Comparison of ENCODE assay signal across 8 cellular contexts in the genomic region with DNA sequence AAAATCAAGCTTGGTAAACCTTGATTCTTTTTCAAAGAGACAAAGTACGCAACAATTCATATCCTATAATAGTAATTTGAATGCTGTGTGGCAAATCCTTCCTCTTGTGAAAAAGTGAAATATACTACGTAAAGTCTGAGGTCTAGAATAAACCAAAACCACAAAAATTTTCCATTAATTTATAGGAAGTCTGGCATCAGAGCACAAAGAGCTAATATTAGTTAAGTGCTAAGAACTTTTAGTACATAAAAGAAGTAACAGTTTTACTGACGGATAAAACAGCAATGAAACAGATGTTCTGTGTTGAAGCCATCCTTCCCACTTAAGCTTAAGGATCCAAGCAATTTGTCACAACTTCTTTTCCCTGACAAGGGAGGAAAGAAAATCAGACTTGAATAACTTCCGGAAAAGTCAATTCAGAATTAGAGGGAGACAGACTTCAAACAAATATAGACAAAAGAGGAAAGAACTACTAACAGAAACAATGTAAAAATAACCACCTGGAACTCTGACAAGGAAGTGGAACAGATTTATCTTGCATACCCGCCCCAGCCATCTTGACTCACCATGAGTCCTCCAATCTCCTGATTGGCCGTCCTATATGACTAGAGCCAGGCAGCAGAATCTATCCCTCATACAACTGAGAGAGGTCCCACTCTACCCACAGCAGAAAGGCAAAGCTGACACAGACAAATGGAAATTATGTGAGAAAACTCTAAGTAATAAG. TPM values are rescaled to one million over a fixed set of nuclear protein-coding genes. Genes with fewer than 3 reads are reported as not detected.
DNase-seq lines count a peak whose midpoint lies in the region; ATAC-seq and TF ChIP-seq lines count a peak whose summit lies in the region.

No MANE protein-coding gene starts in this region.

- H3K27ac ChIP-seq in breast epithelium (peak overlapping the region in 1 of 2 donors; percentile 16), SK-N-SH (ENCODE audit: low read depth in 2 of 2, low read length in 1 of 2) (peak overlapping the region; percentile 35 to 62), left ventricle myocardium inferior (replicated peaks) (peak overlapping the region; percentile 26), thoracic aorta (peak overlapping the region; percentile 41 to 44), suprapubic skin (no peak overlapping the region)

- no peaks in the 10 kb centered on the region for H3K27me3 Mint-ChIP-seq in MCF 10A (ENCODE audit: insufficient read depth, unreplicated experiment)

- ATAC-seq in thoracic aorta (ENCODE audit: insufficient number of reproducible peaks, low FRiP score, low read depth), result no peak

- H3K36me3 Mint-ChIP-seq in MCF 10A (ENCODE audit: insufficient read depth, unreplicated experiment), result peaks cover 74% of the 10 kb centered on the region

- H3K4me1 ChIP-seq in breast epithelium (no peaks in the 10 kb centered on the region), SK-N-SH (ENCODE audit: control insufficient read depth in 1 of 2, insufficient read depth in 2 of 2, low read depth in 1 of 2, low read length in 1 of 2) (peaks cover 3 to 11% of the 10 kb centered on the region in 2 experiments; a peak in 3 of 4 replicates), left ventricle myocardium inferior (peaks cover 90% of the 10 kb centered on the region), thoracic aorta (ENCODE audit: control insufficient read depth in 1 of 2, low read depth in 2 of 2) (peaks cover 15 to 48% of the 10 kb centered on the region in 2 donors), suprapubic skin (peaks cover 14% of the 10 kb centered on the region)

- BruUV-seq in MCF 10A (replicated peaks; lab: Mats Ljungman, UMichigan), result no TSS peak

- peaks cover 95% of the 10 kb centered on the region for H3K79me2 ChIP-seq in SK-N-SH (ENCODE audit: insufficient read depth)

- peak overlapping the region; percentile 79 for H3K27ac Mint-ChIP-seq in MCF 10A (ENCODE audit: low read depth, unreplicated experiment)

- DNase-seq in MCF 10A (ENCODE audit: unreplicated experiment), result peak; percentile 18
- no peak for DNase-seq in breast epithelium (ENCODE audit: low spot score in 2 of 2)
- DNase-seq in SK-N-SH, result no peak
- no peak for DNase-seq in left ventricle myocardium inferior
- DNase-seq in thoracic aorta (ENCODE audit: low spot score), result no peak
- no peak for DNase-seq in NCI-H2029 treated with DMSO at 0.1 percent for 48 hours (lab: John Stamatoyannopoulos, UW)
- DNase-seq in activated effector memory CD4-positive, alpha-beta T cell treated with Interleukin-2 at 50 U/mL for 16 hours, result no peak
- no peak for DNase-seq in suprapubic skin (ENCODE audit: low spot score in 2 of 2)

- H3K36me3 ChIP-seq in breast epithelium (no peaks in the 10 kb centered on the region), SK-N-SH (replicated peaks in 1 of 2; ENCODE audit: control insufficient read depth in 1 of 2, insufficient read depth in 2 of 2, low read length in 1 of 2) (peaks cover 63 to 91% of the 10 kb centered on the region in 2 experiments), left ventricle myocardium inferior (peaks cover 75% of the 10 kb centered on the region), thoracic aorta (peaks cover 16% of the 10 kb centered on the region), suprapubic skin (peaks cover 40% of the 10 kb centered on the region)

- TF ChIP-seq CTCF in MCF 10A (IDR thresholded peaks at IDR 0.05; ENCODE audit: unreplicated experiment), result no peak
- TF ChIP-seq CTCF in breast epithelium (IDR thresholded peaks at IDR 0.05), result no peak
- TF ChIP-seq CTCF in SK-N-SH (IDR thresholded peaks at IDR 0.05), result no peak
- no peak for TF ChIP-seq CTCF in left ventricle myocardium inferior (IDR thresholded peaks at IDR 0.05; ENCODE audit: borderline replicate concordance)
- no peak for TF ChIP-seq CTCF in thoracic aorta (IDR thresholded peaks at IDR 0.05)
- no peak for TF ChIP-seq CTCF in suprapubic skin (IDR thresholded peaks at IDR 0.05)

- intact Hi-C loops in MCF 10A (cut with micrococcal nuclease) (no loop called here), breast epithelium (cut with DNase I; ENCODE audit: low total_unique reads) (no loop called here), left ventricle myocardium inferior (cut with micrococcal nuclease) (no loop called here)

- WGBS in SK-N-SH (ENCODE audit: low lambda C conversion rate), result 55% methylated on average over 6 of the region's 6 CpGs
- 64% methylated on average over 6 of the region's 6 CpGs for WGBS in suprapubic skin

- H3K9me2 ChIP-seq in SK-N-SH, result no peaks in the 10 kb centered on the region

- TF ChIP-seq POLR2A in breast epithelium (IDR thresholded peaks at IDR 0.05) (no peak), suprapubic skin (IDR thresholded peaks at IDR 0.05) (no peak)

- peaks cover 41% of the 10 kb centered on the region for H3F3A ChIP-seq in SK-N-SH (replicated peaks; ENCODE audit: insufficient read depth)

- peak overlapping the region; percentile 12; the same call in 1 of the 2 replicates for H3K4me2 ChIP-seq in SK-N-SH

- POLR2A ChIA-PET in MCF 10A (lab: Yijun Ruan, JAX) (interaction anchor here (1.0 to 1.9 kb wide), 6 partner anchors 8 to 31 kb away, joined by 3 to 6 read pairs (median 4); no protein-coding TSS in a partner anchor), SK-N-SH (lab: Yijun Ruan, JAX) (no interaction called here)

- no peak overlapping the region for H3K4me3 Mint-ChIP-seq in MCF 10A (ENCODE audit: unreplicated experiment)

- CTCF ChIA-PET in MCF 10A (lab: Yijun Ruan, JAX) (interaction anchor here (1.2 to 1.9 kb wide), 3 partner anchors 23 to 117 kb away, joined by 3 to 6 read pairs (median 6); no protein-coding TSS in a partner anchor), SK-N-SH (lab: Yijun Ruan, JAX) (interaction anchor here (0.8 to 1.5 kb wide), 4 partner anchors 9 to 317 kb away, joined by 3 read pairs; no protein-coding TSS in a partner anchor)

- H3K9me3 ChIP-seq in breast epithelium (no peaks in the 10 kb centered on the region), SK-N-SH (no peaks in the 10 kb centered on the region), left ventricle myocardium inferior (replicated peaks) (no peaks in the 10 kb centered on the region), thoracic aorta (no peaks in the 10 kb centered on the region), suprapubic skin (no peaks in the 10 kb centered on the region)

- TF ChIP-seq EP300 in SK-N-SH (IDR thresholded peaks at IDR 0.05; ENCODE audit: borderline replicate concordance in 1 of 2, low read depth in 1 of 2, low read length in 1 of 2) (no peak), suprapubic skin (IDR thresholded peaks at IDR 0.05) (no peak)

- H3K4me1 Mint-ChIP-seq in MCF 10A (ENCODE audit: insufficient read depth, unreplicated experiment), result peaks cover 24% of the 10 kb centered on the region

- no peak overlapping the region for H3K4me3 ChIP-seq in breast epithelium
- no peak overlapping the region; a peak in 1 of 4 replicates for H3K4me3 ChIP-seq in SK-N-SH (ENCODE audit: low read depth in 2 of 2, low read length in 1 of 2)
- no peak overlapping the region for H3K4me3 ChIP-seq in left ventricle myocardium inferior
- H3K4me3 ChIP-seq in thoracic aorta, result no peak overlapping the region
- H3K4me3 ChIP-seq in suprapubic skin, result no peak overlapping the region

- H3K27me3 ChIP-seq in breast epithelium, result no peaks in the 10 kb centered on the region
- H3K27me3 ChIP-seq in SK-N-SH (ENCODE audit: insufficient read depth), result no peaks in the 10 kb centered on the region
- H3K27me3 ChIP-seq in left ventricle myocardium inferior (ENCODE audit: low read depth), result no peaks in the 10 kb centered on the region
- no peaks in the 10 kb centered on the region for H3K27me3 ChIP-seq in thoracic aorta (replicated peaks; ENCODE audit: insufficient read depth)
- H3K27me3 ChIP-seq in suprapubic skin, result no peaks in the 10 kb centered on the region

- peaks cover 28% of the 10 kb centered on the region; the same call in 1 of the 2 replicates for H4K20me1 ChIP-seq in SK-N-SH (ENCODE audit: insufficient read depth)

- H3K9me3 Mint-ChIP-seq in MCF 10A (ENCODE audit: unreplicated experiment), result no peaks in the 10 kb centered on the region

- TF ChIP-seq RAD21 in SK-N-SH (IDR thresholded peaks at IDR 0.05; ENCODE audit: low read length), result no peak

- H3K9ac ChIP-seq in SK-N-SH, result no peak overlapping the region

- no peak overlapping the region for H2AFZ ChIP-seq in SK-N-SH (ENCODE audit: low read depth)

TF ChIP-seq in SK-N-SH, 30 proteins besides CTCF, POLR2A, EP300 and RAD21 (continues in another document):
- TF ChIP-seq MXI1 (IDR thresholded peaks at IDR 0.05; ENCODE audit: low read depth, low read length) (no peak), MEF2A (IDR thresholded peaks at IDR 0.05; ENCODE audit: borderline replicate concordance, low read depth) (no peak), NRF1 (IDR thresholded peaks at IDR 0.05; ENCODE audit: low read depth, low read length) (no peak), PBX3 (IDR thresholded peaks at IDR 0.05) (no peak), ELF1 (IDR thresholded peaks at IDR 0.05) (peak; percentile 68; the same call in 1 of the 2 replicates)

RNA-seq across cellular contexts. Expression of gene RHEB, which starts 34.5 kb away (rescaled TPM):
- total RNA-seq in MCF 10A (2022) (135 and 151 TPM in 2 replicates), breast epithelium (10 to 100 TPM; 89.3 to 99.3 (median 95.0) TPM), left ventricle myocardium inferior (113 TPM), thoracic aorta (100 to 1,000 TPM in 1 of 2 donors, 10 to 100 TPM in 1; 88.9 to 102 TPM), suprapubic skin (10 to 100 TPM; 46.5 to 62.2 (median 53.9) TPM)
- polyA plus RNA-seq in SK-N-SH (2012; rRNA removed), result 87.3 and 90.5 TPM in 2 replicates
- 116 and 169 TPM in 2 replicates for polyA plus RNA-seq in SK-N-SH (2012; cell fraction: cytosol; rRNA removed)
- polyA plus RNA-seq in SK-N-SH (2012; cell fraction: nucleus; rRNA removed), result 42.8 and 46.3 TPM in 2 replicates

RNA-seq across cellular contexts. Expression of gene CRYGN, which starts 45.2 kb away (rescaled TPM):
- total RNA-seq in MCF 10A (2022) (not detected in 2 replicates), breast epithelium (1 to 10 TPM in 1 of 3 donors, under 1 TPM in 1, not detected in 1; 0.98 to 1.3 TPM), left ventricle myocardium inferior (0.41 TPM), thoracic aorta (under 1 TPM in 1 of 2 donors, not detected in 1; 0.35 TPM), suprapubic skin (not detected)
- polyA plus RNA-seq in SK-N-SH (2012; rRNA removed), result not detected in 2 replicates
- 0.03 TPM in 1 of 2 replicates, not detected in the other for polyA plus RNA-seq in SK-N-SH (2012; cell fraction: cytosol; rRNA removed)
- 0.06 TPM in 1 of 2 replicates, not detected in the other for polyA plus RNA-seq in SK-N-SH (2012; cell fraction: nucleus; rRNA removed)
